In the genomic region with DNA sequence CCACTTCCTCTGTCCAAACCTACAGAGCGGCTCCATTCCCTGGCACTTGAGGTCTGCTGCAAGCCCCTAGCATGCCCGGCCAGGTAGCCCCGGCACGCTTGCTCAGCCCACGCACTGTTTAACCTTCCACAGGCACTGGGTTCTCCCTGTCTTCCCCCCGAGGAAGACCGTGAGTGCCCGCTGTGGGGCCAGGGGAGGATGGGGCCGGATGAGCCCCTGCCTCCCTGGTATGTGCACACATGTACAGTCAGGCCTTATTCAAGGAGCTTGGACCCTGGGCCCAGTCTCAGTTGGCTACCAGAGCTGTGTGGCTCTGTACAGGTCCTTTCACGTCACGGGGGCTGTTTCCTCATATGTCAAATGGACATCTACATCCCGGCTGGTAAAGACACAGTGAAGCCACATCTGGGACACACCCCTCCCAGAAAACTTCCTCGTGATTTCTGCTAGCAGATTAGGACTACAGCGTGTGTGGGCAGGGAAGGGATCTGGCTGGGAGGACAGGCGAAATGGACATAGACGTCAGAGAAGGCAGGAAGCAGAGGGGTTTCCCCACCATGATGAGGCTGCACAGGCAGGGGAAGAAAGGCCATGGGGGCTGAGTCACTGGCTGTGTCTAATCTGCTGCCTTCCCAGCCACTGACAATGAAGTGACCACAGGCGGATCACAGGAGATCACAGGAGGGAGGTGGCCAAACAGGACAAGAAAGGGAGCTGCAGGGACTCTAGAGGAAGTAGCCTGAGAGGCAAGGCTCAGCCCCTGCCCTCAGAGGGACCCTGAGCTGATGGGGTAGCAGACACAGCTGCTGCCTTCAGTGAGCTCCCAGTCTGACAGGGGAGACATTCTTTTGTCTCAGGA, we compare ENCODE assay signal across 1 cellular context.
TF ChIP-seq lines count a peak whose summit lies in the region.

No MANE protein-coding gene starts in this region.

TF ChIP-seq in GM12878, 131 proteins besides CTCF, POLR2A, EP300 and RAD21 (continued from another document):
- TF ChIP-seq, protein P1, sequence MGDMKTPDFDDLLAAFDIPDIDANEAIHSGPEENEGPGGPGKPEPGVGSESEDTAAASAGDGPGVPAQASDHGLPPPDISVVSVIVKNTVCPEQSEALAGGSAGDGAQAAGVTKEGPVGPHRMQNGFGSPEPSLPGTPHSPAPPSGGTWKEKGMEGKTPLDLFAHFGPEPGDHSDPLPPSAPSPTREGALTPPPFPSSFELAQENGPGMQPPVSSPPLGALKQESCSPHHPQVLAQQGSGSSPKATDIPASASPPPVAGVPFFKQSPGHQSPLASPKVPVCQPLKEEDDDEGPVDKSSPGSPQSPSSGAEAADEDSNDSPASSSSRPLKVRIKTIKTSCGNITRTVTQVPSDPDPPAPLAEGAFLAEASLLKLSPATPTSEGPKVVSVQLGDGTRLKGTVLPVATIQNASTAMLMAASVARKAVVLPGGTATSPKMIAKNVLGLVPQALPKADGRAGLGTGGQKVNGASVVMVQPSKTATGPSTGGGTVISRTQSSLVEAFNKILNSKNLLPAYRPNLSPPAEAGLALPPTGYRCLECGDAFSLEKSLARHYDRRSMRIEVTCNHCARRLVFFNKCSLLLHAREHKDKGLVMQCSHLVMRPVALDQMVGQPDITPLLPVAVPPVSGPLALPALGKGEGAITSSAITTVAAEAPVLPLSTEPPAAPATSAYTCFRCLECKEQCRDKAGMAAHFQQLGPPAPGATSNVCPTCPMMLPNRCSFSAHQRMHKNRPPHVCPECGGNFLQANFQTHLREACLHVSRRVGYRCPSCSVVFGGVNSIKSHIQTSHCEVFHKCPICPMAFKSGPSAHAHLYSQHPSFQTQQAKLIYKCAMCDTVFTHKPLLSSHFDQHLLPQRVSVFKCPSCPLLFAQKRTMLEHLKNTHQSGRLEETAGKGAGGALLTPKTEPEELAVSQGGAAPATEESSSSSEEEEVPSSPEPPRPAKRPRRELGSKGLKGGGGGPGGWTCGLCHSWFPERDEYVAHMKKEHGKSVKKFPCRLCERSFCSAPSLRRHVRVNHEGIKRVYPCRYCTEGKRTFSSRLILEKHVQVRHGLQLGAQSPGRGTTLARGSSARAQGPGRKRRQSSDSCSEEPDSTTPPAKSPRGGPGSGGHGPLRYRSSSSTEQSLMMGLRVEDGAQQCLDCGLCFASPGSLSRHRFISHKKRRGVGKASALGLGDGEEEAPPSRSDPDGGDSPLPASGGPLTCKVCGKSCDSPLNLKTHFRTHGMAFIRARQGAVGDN (IDR thresholded peaks at IDR 0.05), result 0 out of 2 replicates have a peak, but pooled peaks have one; percentile 31
